ENCODE assay signal across 9 cellular contexts in genomic region chr12:6644903-6645302, GRCh38. TPM values are rescaled to one million over a fixed set of nuclear protein-coding genes. Genes with fewer than 3 reads are reported as not detected.
DNase-seq lines count a peak whose midpoint lies in the region; ATAC-seq and TF ChIP-seq lines count a peak whose summit lies in the region.
"Had no signal": no experiment of that assay in that cellular context is flagged by ENCODE, and none has a peak within 500 bp of the region (broad histone marks: within the 10 kb centered on the region; RNA-seq: fewer than 3 reads in every experiment).

No MANE protein-coding gene starts in this region.

- H3K4me3 Mint-ChIP-seq in activated naive CD4-positive, alpha-beta T cell treated with anti-CD3 and anti-CD28 coated beads, Interleukin-2, amount 10 ng/mL, durations not matched to agents 7 days and 5 days: no peak overlapping the region

- H3K27me3 ChIP-seq in left lung: no peaks in the 10 kb centered on the region
- no peaks in the 10 kb centered on the region for H3K27me3 ChIP-seq in upper lobe of left lung
- H3K27me3 ChIP-seq in prostate gland (replicated peaks; ENCODE audit: insufficient read depth): no peaks in the 10 kb centered on the region

- in situ Hi-C loops in astrocyte of the spinal cord (cut with HindIII; ENCODE audit: low sequenced_read_pairs): no loop called here

- peaks cover 19% of the 10 kb centered on the region for H3K4me1 Mint-ChIP-seq in activated naive CD4-positive, alpha-beta T cell treated with anti-CD3 and anti-CD28 coated beads, Interleukin-2, amount 10 ng/mL, durations not matched to agents 7 days and 5 days

- H3K36me3 ChIP-seq in left lung: peaks cover 0 to 20% of the 10 kb centered on the region in 2 donors
- H3K36me3 ChIP-seq in upper lobe of left lung: peaks cover 0 to 19% (median 11%) of the 10 kb centered on the region in 4 donors
- no peaks in the 10 kb centered on the region for H3K36me3 ChIP-seq in prostate gland

- peaks cover 42% of the 10 kb centered on the region for H3K27me3 Mint-ChIP-seq in activated naive CD4-positive, alpha-beta T cell treated with anti-CD3 and anti-CD28 coated beads, Interleukin-2, amount 10 ng/mL, durations not matched to agents 7 days and 5 days

- WGBS in upper lobe of left lung, 2 donors: 53 to 59% methylated on average over 4 to 5 of the region's 5 CpGs
- 35% methylated on average over 5 of the region's 5 CpGs for WGBS in prostate gland

- peaks cover 20% of the 10 kb centered on the region for H3K9me3 Mint-ChIP-seq in activated naive CD4-positive, alpha-beta T cell treated with anti-CD3 and anti-CD28 coated beads, Interleukin-2, amount 10 ng/mL, durations not matched to agents 7 days and 5 days

- H3K36me3 Mint-ChIP-seq in activated naive CD4-positive, alpha-beta T cell treated with anti-CD3 and anti-CD28 coated beads, Interleukin-2, amount 10 ng/mL, durations not matched to agents 7 days and 5 days: peaks cover 30% of the 10 kb centered on the region

- DNase-seq in activated naive CD4-positive, alpha-beta T cell treated with anti-CD3 and anti-CD28 coated beads, Interleukin-2, amount 10 ng/mL, durations not matched to agents 7 days and 5 days: no peak
- no peak for DNase-seq in activated naive CD4-positive, alpha-beta T cell (lab: John Stamatoyannopoulos, UW)
- DNase-seq in astrocyte of the spinal cord (ENCODE audit: low read depth, low spot score) (no peak), left lung (no peak), upper lobe of left lung (no peak), T1000 (lab: John Stamatoyannopoulos, UW) (no peak), prostate gland (ENCODE audit: low spot score) (no peak)

- H3K4me1 ChIP-seq in left lung (peaks cover 0 to 38% of the 10 kb centered on the region in 2 donors), upper lobe of left lung (peaks cover 6 to 26% (median 17%) of the 10 kb centered on the region in 4 donors), prostate gland (replicated peaks) (no peaks in the 10 kb centered on the region)

- TF ChIP-seq POLR2A in upper lobe of left lung (IDR thresholded peaks at IDR 0.05): no peak
- TF ChIP-seq POLR2A in prostate gland (IDR thresholded peaks at IDR 0.05): no peak

- TF ChIP-seq EP300 in upper lobe of left lung (IDR thresholded peaks at IDR 0.05): no peak

- intact Hi-C loops in left lung (cut with DNase I) (no loop called here), prostate gland (cut with DNase I) (no loop called here)

- peak overlapping the region; percentile 65 to 79 for H3K27ac ChIP-seq in left lung
- H3K27ac ChIP-seq in upper lobe of left lung: peak overlapping the region; percentile 45 to 77 (median 65)
- H3K27ac ChIP-seq in prostate gland: no peak overlapping the region

- TF ChIP-seq CTCF in astrocyte of the spinal cord (IDR thresholded peaks at IDR 0.05; ENCODE audit: low read depth, low read length) (peak; percentile 40), left lung (IDR thresholded peaks at IDR 0.05) (no peak), upper lobe of left lung (IDR thresholded peaks at IDR 0.05) (no peak), prostate gland (IDR thresholded peaks at IDR 0.05) (no peak)

- CTCF ChIA-PET in activated naive CD4-positive, alpha-beta T cell treated with anti-CD3 and anti-CD28 coated beads, Interleukin-2, amount 10 ng/mL, durations not matched to agents 7 days and 5 days (lab: Charles Lee): interaction anchor here (0.9 to 1.1 kb wide), 2 partner anchors 26 to 180 kb away, joined by 3 to 4 read pairs; no protein-coding TSS in a partner anchor

- H3K4me3 ChIP-seq in astrocyte of the spinal cord (ENCODE audit: low read depth, low read length) (no peak overlapping the region), left lung (no peak overlapping the region), upper lobe of left lung (no peak overlapping the region), prostate gland (no peak overlapping the region)

- H3K9me3 ChIP-seq in left lung (no peaks in the 10 kb centered on the region), upper lobe of left lung (no peaks in the 10 kb centered on the region), prostate gland (no peaks in the 10 kb centered on the region)

- H3K27ac Mint-ChIP-seq in activated naive CD4-positive, alpha-beta T cell treated with anti-CD3 and anti-CD28 coated beads, Interleukin-2, amount 10 ng/mL, durations not matched to agents 7 days and 5 days: peak overlapping the region; percentile 60
- H3K27ac Mint-ChIP-seq: activated naive CD4-positive, alpha-beta T cell treated with anti-CD3 and anti-CD28 coated beads, Interleukin-2, amount 50 U/mL, for 72 hours had no signal

- ATAC-seq in left lung (no peak), upper lobe of left lung (ENCODE audit: low FRiP score in 2 of 2) (no peak), GM19467 (IDR thresholded peaks at IDR 0.05; ENCODE audit: unreplicated experiment) (no peak)
- ATAC-seq: activated naive CD4-positive, alpha-beta T cell treated with anti-CD3 and anti-CD28 coated beads, Interleukin-2, amount 50 U/mL, for 72 hours had no signal

RNA-seq across cellular contexts. Expression of gene ACRBP, which starts 2.3 kb away (rescaled TPM):
- total RNA-seq in left lung (1 to 10 TPM; 4.9 to 6.3 TPM), upper lobe of left lung (10 to 100 TPM in 1 of 6 donors, 1 to 10 TPM in 5; 1.8 to 12.6 (median 5.9) TPM), prostate gland (10 to 100 TPM in 1 of 2 donors, 1 to 10 TPM in 1; 2.3 to 49.6 TPM)

RNA-seq across cellular contexts. Expression of gene LPAR5, which starts 9.1 kb away (rescaled TPM):
- total RNA-seq in left lung: 1 to 10 TPM; 1.5 to 2.0 TPM
- total RNA-seq in upper lobe of left lung: 1 to 10 TPM; 1.3 to 4.4 (median 2.9) TPM
- total RNA-seq in prostate gland: 1 to 10 TPM in 1 of 2 donors, under 1 TPM in 1; 0.59 to 1.9 TPM

RNA-seq across cellular contexts. Expression of gene ING4, which starts 18.0 kb away (rescaled TPM):
- total RNA-seq in left lung: 10 to 100 TPM; 23.1 to 38.0 TPM
- total RNA-seq in upper lobe of left lung: 10 to 100 TPM; 24.3 to 79.6 (median 33.8) TPM
- total RNA-seq in prostate gland: 10 to 100 TPM; 75.5 to 78.9 TPM

RNA-seq across cellular contexts. Expression of gene CHD4, which starts 37.7 kb away (rescaled TPM):
- total RNA-seq in left lung: 100 to 1,000 TPM; 159 to 171 TPM
- total RNA-seq in upper lobe of left lung: 100 to 1,000 TPM; 165 to 267 (median 178) TPM
- total RNA-seq in prostate gland: 100 to 1,000 TPM; 124 to 240 TPM

RNA-seq across cellular contexts. Expression of gene ZNF384, which starts 44.3 kb away (rescaled TPM):
- total RNA-seq in left lung: 10 to 100 TPM; 39.3 to 55.0 TPM
- 10 to 100 TPM; 33.4 to 52.8 (median 43.0) TPM for total RNA-seq in upper lobe of left lung
- total RNA-seq in prostate gland: 10 to 100 TPM; 42.9 to 68.6 TPM

Comparison
In these comparisons a context has a peak if more than half of its experiments do, and no peak if none do; other contexts are left out.
1. H3K27ac ChIP-seq: peak in left lung (2 of 2) and upper lobe of left lung (4 of 4); none in prostate gland (0 of 2).